26 cellular contexts compared by ENCODE assay signal in the genomic region with DNA sequence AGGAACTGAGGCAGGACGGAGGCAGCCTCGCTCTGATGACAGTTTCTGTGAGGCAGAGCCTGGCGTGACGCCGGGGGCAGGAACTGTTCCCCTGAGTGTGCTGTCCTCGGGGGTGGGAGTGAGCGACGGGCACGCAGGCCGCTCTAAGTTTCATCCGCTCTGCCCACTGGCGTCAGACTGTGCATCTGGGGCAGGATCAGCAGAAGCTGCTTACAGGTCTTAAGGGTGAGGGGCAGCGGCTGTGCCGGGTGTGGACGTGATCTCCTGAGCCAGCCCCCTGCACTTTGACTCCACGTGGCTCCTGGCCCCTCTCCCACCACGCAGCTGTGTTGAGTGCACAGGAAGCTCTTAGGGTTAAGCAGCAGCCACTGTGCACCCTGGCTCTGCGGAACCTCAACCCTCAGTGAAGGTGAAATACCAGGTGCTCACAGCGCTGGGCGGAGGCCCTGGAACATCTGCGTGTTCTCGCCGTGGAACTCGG. TPM values are rescaled to one million over a fixed set of nuclear protein-coding genes. Genes with fewer than 3 reads are reported as not detected.
DNase-seq lines count a peak whose midpoint lies in the region; ATAC-seq and TF ChIP-seq lines count a peak whose summit lies in the region.
"Had no signal": no experiment of that assay in that cellular context is flagged by ENCODE, and none has a peak within 500 bp of the region (broad histone marks: within the 10 kb centered on the region; RNA-seq: fewer than 3 reads in every experiment).

No MANE protein-coding gene starts in this region.

- peaks cover 3% of the 10 kb centered on the region for H3K4me1 Mint-ChIP-seq in activated CD4-positive, alpha-beta T cell treated with anti-CD3 and anti-CD28 coated beads for 36 hours

- no peak for TF ChIP-seq CTCF in sigmoid colon (IDR thresholded peaks at IDR 0.05)

- peak; percentile 4 for DNase-seq in activated CD4-positive, alpha-beta T cell treated with anti-CD3 and anti-CD28 coated beads for 36 hours
- no peak for DNase-seq in activated CD4-positive, alpha-beta T cell treated with anti-CD3 and anti-CD28 coated beads for 4 hours
- DNase-seq in H7 (peak; percentile 35), islet precursor cell (peak; percentile 48), sigmoid colon (peak; percentile 54), GM03348 (ENCODE audit: low spot score) (no peak)
- DNase-seq: activated CD4-positive, alpha-beta T cell treated with anti-CD3 and anti-CD28 coated beads, Interleukin-2, amount 10 ng/mL, durations not matched to agents 24 days and 14 days; activated effector memory CD4-positive, alpha-beta T cell treated with Interleukin-2 at 50 U/mL for 16 hours; amniotic stem cell; Calu3; foreskin fibroblast; hypothalamus; kidney glomerular epithelial cell; NCI-H1092 treated with DMSO at 0.1 percent for 48 hours; NCI-H2029 treated with DMSO at 0.1 percent for 48 hours; NCI-H446; stimulated activated CD4-positive, alpha-beta T cell treated with anti-CD3 and anti-CD28 coated beads, Interleukin-4, amount 100 ng/mL, for 24 hours; SW 1271 had no signal

- no peaks in the 10 kb centered on the region for H3K27me3 ChIP-seq in H7 (ENCODE audit: control insufficient read depth, insufficient read depth, low read length)
- peaks cover 0 to 4% (median 0%) of the 10 kb centered on the region in 3 donors for H3K27me3 ChIP-seq in sigmoid colon
- H3K27me3 ChIP-seq: BE2C, cardiac muscle cell had no signal

- H3K4me3 ChIP-seq in H7 (ENCODE audit: insufficient read depth, low read depth, low read length) (no peak overlapping the region), sigmoid colon (no peak overlapping the region)
- H3K4me3 ChIP-seq: cardiac muscle cell, psoas muscle had no signal

- no peaks in the 10 kb centered on the region for H3K4me1 ChIP-seq in sigmoid colon
- H3K4me1 ChIP-seq: BE2C, psoas muscle had no signal

- TF ChIP-seq POLR2A in sigmoid colon (IDR thresholded peaks at IDR 0.05): no peak

- H3K9me3 Mint-ChIP-seq in activated CD4-positive, alpha-beta T cell treated with anti-CD3 and anti-CD28 coated beads for 36 hours (ENCODE audit: low read depth): peaks cover 3% of the 10 kb centered on the region

- H3K9me3 ChIP-seq in sigmoid colon: no peaks in the 10 kb centered on the region
- H3K9me3 ChIP-seq: psoas muscle had no signal

- H3K27me3 Mint-ChIP-seq in activated CD4-positive, alpha-beta T cell treated with anti-CD3 and anti-CD28 coated beads for 36 hours: no peaks in the 10 kb centered on the region
- H3K27me3 Mint-ChIP-seq: activated CD4-positive, alpha-beta T cell treated with anti-CD3 and anti-CD28 coated beads, Interleukin-2, amount 10 ng/mL, durations not matched to agents 24 days and 14 days had no signal

- no peak overlapping the region for H3K27ac ChIP-seq in sigmoid colon
- H3K27ac ChIP-seq: cardiac muscle cell, psoas muscle had no signal

- no peak for ATAC-seq in activated CD4-positive, alpha-beta T cell treated with anti-CD3 and anti-CD28 coated beads for 36 hours
- no peak for ATAC-seq in HG03457 (IDR thresholded peaks at IDR 0.05; ENCODE audit: unreplicated experiment)
- ATAC-seq in HG02642 (IDR thresholded peaks at IDR 0.05; ENCODE audit: poor library complexity, unreplicated experiment): no peak
- ATAC-seq: psoas muscle had no signal

- WGBS in sigmoid colon, 2 donors: 74 to 80% methylated on average over 24 of the region's 24 CpGs

- intact Hi-C loops in activated CD4-positive, alpha-beta T cell treated with anti-CD3 and anti-CD28 coated beads for 36 hours (cut with DNase I, micrococcal nuclease): no loop called here
- intact Hi-C loops in sigmoid colon (cut with DNase I): no loop called here

- POLR2A ChIA-PET in activated CD4-positive, alpha-beta T cell treated with anti-CD3 and anti-CD28 coated beads for 36 hours (lab: Charles Lee): no interaction called here

- TF ChIP-seq EP300 in sigmoid colon (IDR thresholded peaks at IDR 0.05): no peak

- no peaks in the 10 kb centered on the region for H3K36me3 Mint-ChIP-seq in activated CD4-positive, alpha-beta T cell treated with anti-CD3 and anti-CD28 coated beads for 36 hours (ENCODE audit: low read depth)

- no peak overlapping the region for H3K4me3 Mint-ChIP-seq in activated CD4-positive, alpha-beta T cell treated with anti-CD3 and anti-CD28 coated beads for 36 hours
- H3K4me3 Mint-ChIP-seq: activated CD4-positive, alpha-beta T cell treated with anti-CD3 and anti-CD28 coated beads, Interleukin-2, amount 10 ng/mL, durations not matched to agents 24 days and 14 days had no signal

- no peak overlapping the region for H3K27ac Mint-ChIP-seq in activated CD4-positive, alpha-beta T cell treated with anti-CD3 and anti-CD28 coated beads for 36 hours
- H3K27ac Mint-ChIP-seq: activated CD4-positive, alpha-beta T cell treated with anti-CD3 and anti-CD28 coated beads, Interleukin-2, amount 10 ng/mL, durations not matched to agents 24 days and 14 days had no signal

- CTCF ChIA-PET in activated CD4-positive, alpha-beta T cell treated with anti-CD3 and anti-CD28 coated beads for 36 hours (lab: Charles Lee): no interaction called here

- H3K36me3 ChIP-seq in H7 (replicated peaks; ENCODE audit: control insufficient read depth, insufficient read depth, low read length) (no peaks in the 10 kb centered on the region), sigmoid colon (no peaks in the 10 kb centered on the region)
- H3K36me3 ChIP-seq: BE2C, cardiac muscle cell had no signal

RNA-seq across cellular contexts. Expression of gene GRK1, which starts 1.5 kb away (rescaled TPM):
- under 1 TPM; 0.16 to 0.21 TPM for total RNA-seq in activated CD4-positive, alpha-beta T cell treated with anti-CD3 and anti-CD28 coated beads for 36 hours
- total RNA-seq in H7 (2014; rRNA removed; shearing (Covaris generic)): 0.14 and 0.33 TPM in 2 replicates
- total RNA-seq in sigmoid colon: under 1 TPM in 1 of 4 donors, not detected in 3; 0.28 TPM
- polyA plus RNA-seq in sigmoid colon: under 1 TPM in 1 of 3 donors, not detected in 2; 0.10 TPM
- total RNA-seq: A172, Calu3 had no signal
- polyA plus RNA-seq: psoas muscle had no signal

RNA-seq across cellular contexts. Expression of gene ATP4B, which starts 10.5 kb away (rescaled TPM):
- total RNA-seq in activated CD4-positive, alpha-beta T cell treated with anti-CD3 and anti-CD28 coated beads for 36 hours: not detected
- 0.48 TPM in 1 of 2 replicates, not detected in the other for total RNA-seq in H7 (2014; rRNA removed; shearing (Covaris generic))
- not detected for total RNA-seq in sigmoid colon
- not detected for polyA plus RNA-seq in sigmoid colon
- total RNA-seq: A172; activated CD4-positive, alpha-beta T cell treated with anti-CD3 and anti-CD28 coated beads, Interleukin-2, amount 10 ng/mL, durations not matched to agents 24 days and 14 days; Calu3; cardiac muscle cell; epithelial cell of proximal tubule; psoas muscle had no signal
- polyA plus RNA-seq: neural cell had no signal

Comparison
In these comparisons a context has a peak if more than half of its experiments do, and no peak if none do; other contexts are left out.
1. DNase-seq: peak in activated CD4-positive, alpha-beta T cell treated with anti-CD3 and anti-CD28 coated beads for 36 hours (single experiment), H7 (single experiment), islet precursor cell (single experiment) and sigmoid colon (single experiment); none in activated CD4-positive, alpha-beta T cell treated with anti-CD3 and anti-CD28 coated beads for 4 hours (0 of 2) and GM03348 (single experiment).